8 cellular contexts compared by ENCODE assay signal in genomic region chr14:64502476-64503183, GRCh38. TPM values are rescaled to one million over a fixed set of nuclear protein-coding genes. Genes with fewer than 3 reads are reported as not detected.
A peak's percentile ranks its signal among the peaks of the same experiment; 100 is the strongest.
DNase-seq lines count a peak whose midpoint lies in the region; ATAC-seq, FAIRE-seq and TF ChIP-seq lines count a peak whose summit lies in the region.

No MANE protein-coding gene starts in this region.

- H3K9me3 Mint-ChIP-seq in astrocyte (ENCODE audit: unreplicated experiment): no peaks in the 10 kb centered on the region
- H3K9me3 Mint-ChIP-seq in stimulated activated memory B cell treated with anti-CD40 and anti-IgM and Interleukin-4, amounts not matched to agents 10 μg/mL and 1 μg/mL and 100 μg/mL, for 72 hours: no peaks in the 10 kb centered on the region

- H3K4me2 ChIP-seq in PC-9: peak overlapping the region; percentile 82
- peak overlapping the region; percentile 93 for H3K4me2 ChIP-seq in astrocyte (ENCODE audit: low read length)
- H3K4me2 ChIP-seq in keratinocyte (ENCODE audit: control insufficient read depth, extremely low read depth, insufficient read depth, low read depth, low read length): peak overlapping the region; percentile 83

- H3K9me3 ChIP-seq in PC-9 (ENCODE audit: insufficient read depth, low read depth) (no peaks in the 10 kb centered on the region), astrocyte (ENCODE audit: insufficient read depth, low read depth, low read length) (no peaks in the 10 kb centered on the region), keratinocyte (ENCODE audit: control insufficient read depth, low read depth, low read length) (no peaks in the 10 kb centered on the region)

- no peaks in the 10 kb centered on the region for H3K9me1 ChIP-seq in keratinocyte (ENCODE audit: control insufficient read depth, extremely low read depth, insufficient read depth, low read length)

- peak overlapping the region; percentile 93 for H2AFZ ChIP-seq in PC-9
- peak overlapping the region; percentile 80 for H2AFZ ChIP-seq in astrocyte (ENCODE audit: low read depth, low read length)
- peak overlapping the region; percentile 74 for H2AFZ ChIP-seq in keratinocyte (ENCODE audit: control insufficient read depth, low read length)

- H4K20me1 ChIP-seq in PC-9 (ENCODE audit: insufficient read depth): peaks cover 13% of the 10 kb centered on the region; the same call in 1 of the 2 replicates
- peaks cover 25% of the 10 kb centered on the region for H4K20me1 ChIP-seq in astrocyte (ENCODE audit: insufficient read depth, low read length)
- H4K20me1 ChIP-seq in keratinocyte (ENCODE audit: control insufficient read depth, extremely low read depth, insufficient read depth, low read length): peaks cover 1% of the 10 kb centered on the region

- CTCF ChIA-PET in PC-9 (lab: Charles Lee): interaction anchor here (0.8 kb wide), 1 partner anchor 8 kb away, joined by 6 read pairs; no protein-coding TSS in a partner anchor

- peak overlapping the region; percentile 65 for H3K27ac Mint-ChIP-seq in astrocyte (ENCODE audit: unreplicated experiment)
- peak overlapping the region; percentile 99 for H3K27ac Mint-ChIP-seq in stimulated activated memory B cell treated with anti-CD40 and anti-IgM and Interleukin-4, amounts not matched to agents 10 μg/mL and 1 μg/mL and 100 μg/mL, for 72 hours

- no peaks in the 10 kb centered on the region for H3K27me3 Mint-ChIP-seq in astrocyte (ENCODE audit: low read depth, unreplicated experiment)
- H3K27me3 Mint-ChIP-seq in stimulated activated memory B cell treated with anti-CD40 and anti-IgM and Interleukin-4, amounts not matched to agents 10 μg/mL and 1 μg/mL and 100 μg/mL, for 72 hours: no peaks in the 10 kb centered on the region

- H3K4me3 ChIP-seq in PC-9: peak overlapping the region; percentile 61
- peak overlapping the region; percentile 87 for H3K4me3 ChIP-seq in astrocyte (ENCODE audit: insufficient read depth, low read depth, low read length)
- peak overlapping the region; percentile 66 to 88 (median 79) for H3K4me3 ChIP-seq in keratinocyte (ENCODE audit: control insufficient read depth in 2 of 3, extremely low read depth in 1 of 3, insufficient read depth in 2 of 3, low read depth in 1 of 3, low read length in 3 of 3)

- H3K36me3 ChIP-seq in PC-9 (ENCODE audit: low read depth) (0 out of 2 replicates have a peak, but pooled peaks cover 4% of the 10 kb centered on the region), astrocyte (ENCODE audit: insufficient read depth, low read length) (no peaks in the 10 kb centered on the region), keratinocyte (ENCODE audit: control insufficient read depth in 2 of 2, extremely low read depth in 1 of 2, insufficient read depth in 2 of 2, low read length in 2 of 2) (peaks cover 2 to 4% of the 10 kb centered on the region in 2 experiments)

- intact Hi-C loops in PC-9 (cut with micrococcal nuclease; ENCODE audit: unreplicated experiment): loop anchor here (1.0 to 10.0 kb wide), 6 partner anchors 38 to 470 kb away; partner anchors contain the start of genes CHURC1, HSPA2, PLEKHG3 and RAB15

- peaks cover 74% of the 10 kb centered on the region for H3K79me2 ChIP-seq in PC-9 (ENCODE audit: low read depth)
- peaks cover 70% of the 10 kb centered on the region for H3K79me2 ChIP-seq in astrocyte (ENCODE audit: insufficient read depth, low read length)
- peaks cover 42% of the 10 kb centered on the region for H3K79me2 ChIP-seq in keratinocyte (ENCODE audit: control insufficient read depth, insufficient read depth, low read length)

- H3K27ac ChIP-seq in PC-9 (peak overlapping the region; percentile 93), astrocyte (ENCODE audit: low read depth, low read length) (peak overlapping the region; percentile 97), keratinocyte (ENCODE audit: control insufficient read depth, insufficient read depth, low read length) (peak overlapping the region; percentile 97)

- H3F3A ChIP-seq in PC-9 (ENCODE audit: insufficient read depth, low read depth): peaks cover 45% of the 10 kb centered on the region

- no peaks in the 10 kb centered on the region for H3K9me2 ChIP-seq in PC-9 (ENCODE audit: insufficient read depth)

- peaks cover 3% of the 10 kb centered on the region for H3K36me3 Mint-ChIP-seq in astrocyte (ENCODE audit: low read depth, unreplicated experiment)
- H3K36me3 Mint-ChIP-seq in stimulated activated memory B cell treated with anti-CD40 and anti-IgM and Interleukin-4, amounts not matched to agents 10 μg/mL and 1 μg/mL and 100 μg/mL, for 72 hours: peaks cover 8% of the 10 kb centered on the region

- H3K9ac ChIP-seq in astrocyte (ENCODE audit: low read length) (peak overlapping the region; percentile 99), keratinocyte (ENCODE audit: control insufficient read depth, extremely low read depth, insufficient read depth, low read length) (peak overlapping the region; percentile 97)

- peak overlapping the region; percentile 89 for H3K4me3 Mint-ChIP-seq in astrocyte (ENCODE audit: unreplicated experiment)
- H3K4me3 Mint-ChIP-seq in stimulated activated memory B cell treated with anti-CD40 and anti-IgM and Interleukin-4, amounts not matched to agents 10 μg/mL and 1 μg/mL and 100 μg/mL, for 72 hours: peak overlapping the region; percentile 91

- in situ Hi-C loops in KBM-7 (cut with MboI; ENCODE audit: low pct_unique_long_range_greater_than_20kb, low sequenced_read_pairs): no loop called here

- dilution Hi-C loops in keratinocyte (cut with MboI; ENCODE audit: extremely low pct_ligation_motif_present, low sequenced_read_pairs): no loop called here

- no peak for TF ChIP-seq CTCF in PC-9 (conservative IDR thresholded peaks at IDR 0.05)
- no peak for TF ChIP-seq CTCF in astrocyte (IDR thresholded peaks at IDR 0.05; ENCODE audit: insufficient read depth, low read depth, low read length)
- no peak for TF ChIP-seq CTCF in keratinocyte (optimal IDR thresholded peaks at IDR 0.05 in 1 of 3, IDR thresholded peaks at IDR 0.05 in 1 of 3, conservative IDR thresholded peaks at IDR 0.05 in 1 of 3; ENCODE audit: extremely low read depth in 1 of 3, insufficient read depth in 2 of 3, low read length in 3 of 3)
- TF ChIP-seq CTCF in GM10266 (IDR thresholded peaks at IDR 0.05; ENCODE audit: control insufficient read depth, insufficient read depth, low read depth, missing control alignments): no peak

- no TSS peak for BruUV-seq in PC-9 (replicated peaks; lab: Mats Ljungman, UMichigan)

- no peak for ATAC-seq in stimulated activated memory B cell treated with anti-CD40 and anti-IgM and Interleukin-4, amounts not matched to agents 10 μg/mL and 1 μg/mL and 100 μg/mL, for 72 hours

- H3K27me3 ChIP-seq in PC-9 (ENCODE audit: insufficient read depth, low read depth): no peaks in the 10 kb centered on the region
- no peaks in the 10 kb centered on the region for H3K27me3 ChIP-seq in astrocyte (ENCODE audit: insufficient read depth, low read length)
- H3K27me3 ChIP-seq in keratinocyte (ENCODE audit: control insufficient read depth, extremely low read depth, insufficient read depth, low read length): no peaks in the 10 kb centered on the region

- H3K4me1 ChIP-seq in PC-9 (replicated peaks; ENCODE audit: insufficient read depth) (peaks cover 44% of the 10 kb centered on the region), astrocyte (ENCODE audit: insufficient read depth, low read length) (peaks cover 34% of the 10 kb centered on the region), keratinocyte (ENCODE audit: control insufficient read depth, extremely low read depth, insufficient read depth, low read length) (peaks cover 35% of the 10 kb centered on the region)

- FAIRE-seq in astrocyte (lab: Jason Lieb, UNC): no peak
- no peak for FAIRE-seq in keratinocyte (lab: Jason Lieb, UNC)

- DNase-seq in DMS53 (lab: John Stamatoyannopoulos, UW) (peak; percentile 52), DMS53 treated with DMSO at 0.1 percent for 48 hours (lab: John Stamatoyannopoulos, UW; ENCODE audit: unreplicated experiment) (no peak), PC-9 (peak; percentile 15 to 69), astrocyte (ENCODE audit: low read depth) (peak; percentile 15), keratinocyte (ENCODE audit: low read depth, low spot score) (no peak), GM10266 (ENCODE audit: extremely low spot score) (no peak), KBM-7 (no peak)

- POLR2A ChIA-PET in PC-9 (lab: Charles Lee; ENCODE audit: unreplicated experiment): interaction anchor here (0.5 to 0.7 kb wide), 4 partner anchors 17 to 126 kb away, joined by 4 to 9 read pairs (median 7); no protein-coding TSS in a partner anchor

- H3K4me1 Mint-ChIP-seq in astrocyte (ENCODE audit: low read depth, unreplicated experiment): peaks cover 27% of the 10 kb centered on the region
- peaks cover 53% of the 10 kb centered on the region for H3K4me1 Mint-ChIP-seq in stimulated activated memory B cell treated with anti-CD40 and anti-IgM and Interleukin-4, amounts not matched to agents 10 μg/mL and 1 μg/mL and 100 μg/mL, for 72 hours

RNA-seq across cellular contexts. Expression of gene ZBTB25, which starts 1.0 kb away (rescaled TPM):
- total RNA-seq in PC-9 (2021) (18.6 and 22.9 TPM in 2 replicates), astrocyte (9.5 and 9.7 TPM in 2 replicates)
- 5.3 to 6.8 TPM (median 5.7 TPM) in 3 replicates for polyA plus RNA-seq in keratinocyte
- polyA plus RNA-seq in keratinocyte (2011; ENCODE audit: low read depth): 1.9 TPM
- polyA plus RNA-seq in keratinocyte (2011; cell fraction: cytosol; rRNA removed): 3.4 and 4.4 TPM in 2 replicates
- polyA plus RNA-seq in keratinocyte (2011; cell fraction: nucleus; rRNA removed): 14.0 and 14.2 TPM in 2 replicates
- polyA plus RNA-seq in keratinocyte (2012; ENCODE audit: low replicate concordance): 3.5 and 4.4 TPM in 2 replicates
- 10.0 to 14.2 TPM (median 10.8 TPM) in 3 replicates for polyA minus RNA-seq in keratinocyte
- 4.2 TPM for polyA minus RNA-seq in keratinocyte (2011; cell fraction: cytosol; rRNA and poly(A)+ RNA removed)
- polyA minus RNA-seq in keratinocyte (2011; cell fraction: nucleus; rRNA and poly(A)+ RNA removed): 7.2 and 13.2 TPM in 2 replicates

RNA-seq across cellular contexts. Expression of gene ZBTB1, which starts 1.9 kb away (rescaled TPM):
- 55.4 and 57.2 TPM in 2 replicates for total RNA-seq in PC-9 (2021)
- 43.0 and 45.2 TPM in 2 replicates for total RNA-seq in astrocyte
- 22.8 to 40.8 TPM (median 40.7 TPM) in 3 replicates for polyA plus RNA-seq in keratinocyte
- 40.0 TPM for polyA plus RNA-seq in keratinocyte (2011; ENCODE audit: low read depth)
- 11.8 and 31.7 TPM in 2 replicates for polyA plus RNA-seq in keratinocyte (2011; cell fraction: cytosol; rRNA removed)
- polyA plus RNA-seq in keratinocyte (2011; cell fraction: nucleus; rRNA removed): 79.1 TPM in 2 replicates
- 21.0 and 29.6 TPM in 2 replicates for polyA plus RNA-seq in keratinocyte (2012; ENCODE audit: low replicate concordance)
- polyA minus RNA-seq in keratinocyte: 10.2 to 42.3 TPM (median 42.1 TPM) in 3 replicates
- polyA minus RNA-seq in keratinocyte (2011; cell fraction: cytosol; rRNA and poly(A)+ RNA removed): 21.1 TPM
- polyA minus RNA-seq in keratinocyte (2011; cell fraction: nucleus; rRNA and poly(A)+ RNA removed): 30.1 and 85.7 TPM in 2 replicates

RNA-seq across cellular contexts. Expression of gene AKAP5, which starts 37.3 kb away (rescaled TPM):
- total RNA-seq in PC-9 (2021) (0.60 and 0.72 TPM in 2 replicates), astrocyte (2.9 and 3.1 TPM in 2 replicates)
- polyA plus RNA-seq in keratinocyte: 0.01 to 0.08 TPM (median 0.05 TPM) in 3 replicates
- polyA plus RNA-seq in keratinocyte (2011; ENCODE audit: low read depth): not detected
- 0.01 TPM in 2 replicates for polyA plus RNA-seq in keratinocyte (2011; cell fraction: cytosol; rRNA removed)
- 0.28 and 0.29 TPM in 2 replicates for polyA plus RNA-seq in keratinocyte (2011; cell fraction: nucleus; rRNA removed)
- polyA plus RNA-seq in keratinocyte (2012; ENCODE audit: low replicate concordance): 0.06 and 0.20 TPM in 2 replicates
- 0.13 to 0.26 TPM in 2 of 3 replicates, not detected in the other for polyA minus RNA-seq in keratinocyte
- polyA minus RNA-seq in keratinocyte (2011; cell fraction: cytosol; rRNA and poly(A)+ RNA removed): not detected
- 0.32 and 1.8 TPM in 2 replicates for polyA minus RNA-seq in keratinocyte (2011; cell fraction: nucleus; rRNA and poly(A)+ RNA removed)

RNA-seq across cellular contexts. Expression of gene HSPA2, which starts 37.9 kb away (rescaled TPM):
- total RNA-seq in PC-9 (2021): 11.0 and 14.3 TPM in 2 replicates
- 2.8 and 3.5 TPM in 2 replicates for total RNA-seq in astrocyte
- polyA plus RNA-seq in keratinocyte: 7.0 to 24.7 TPM (median 12.0 TPM) in 3 replicates
- polyA plus RNA-seq in keratinocyte (2011; ENCODE audit: low read depth): 17.8 TPM
- polyA plus RNA-seq in keratinocyte (2011; cell fraction: cytosol; rRNA removed): 5.7 and 14.0 TPM in 2 replicates
- 13.2 and 20.8 TPM in 2 replicates for polyA plus RNA-seq in keratinocyte (2011; cell fraction: nucleus; rRNA removed)
- polyA plus RNA-seq in keratinocyte (2012; ENCODE audit: low replicate concordance): 17.5 and 36.4 TPM in 2 replicates
- 8.0 to 47.7 TPM (median 16.7 TPM) in 3 replicates for polyA minus RNA-seq in keratinocyte
- 49.5 TPM for polyA minus RNA-seq in keratinocyte (2011; cell fraction: cytosol; rRNA and poly(A)+ RNA removed)
- 13.4 and 19.9 TPM in 2 replicates for polyA minus RNA-seq in keratinocyte (2011; cell fraction: nucleus; rRNA and poly(A)+ RNA removed)

RNA-seq across cellular contexts. Expression of gene PPP1R36, which starts 47.1 kb away (rescaled TPM):
- total RNA-seq in PC-9 (2021): 0.35 TPM in 1 of 2 replicates, not detected in the other
- total RNA-seq in astrocyte: 0.91 and 0.94 TPM in 2 replicates
- 0.45 to 0.92 TPM (median 0.81 TPM) in 3 replicates for polyA plus RNA-seq in keratinocyte
- polyA plus RNA-seq in keratinocyte (2011; ENCODE audit: low read depth): not detected
- 0.53 and 0.61 TPM in 2 replicates for polyA plus RNA-seq in keratinocyte (2011; cell fraction: cytosol; rRNA removed)
- polyA plus RNA-seq in keratinocyte (2011; cell fraction: nucleus; rRNA removed): 0.41 and 0.75 TPM in 2 replicates
- polyA plus RNA-seq in keratinocyte (2012; ENCODE audit: low replicate concordance): 0.56 and 0.66 TPM in 2 replicates
- polyA minus RNA-seq in keratinocyte: 0.99 TPM in 1 of 3 replicates, not detected in the others
- polyA minus RNA-seq in keratinocyte (2011; cell fraction: cytosol; rRNA and poly(A)+ RNA removed): not detected
- 0.53 TPM in 1 of 2 replicates, not detected in the other for polyA minus RNA-seq in keratinocyte (2011; cell fraction: nucleus; rRNA and poly(A)+ RNA removed)

Comparison
In these comparisons a context has a peak if more than half of its experiments do, and no peak if none do; other contexts are left out.
1. DNase-seq: peak in DMS53 (single experiment), PC-9 (2 of 2) and astrocyte (single experiment); none in DMS53 treated with DMSO at 0.1 percent for 48 hours (single experiment), keratinocyte (single experiment), GM10266 (single experiment) and KBM-7 (single experiment).
2. Peak in every context shown above with its lines, with median percentiles within 50 percentile points of each other: H2AFZ ChIP-seq, H3K27ac ChIP-seq, H3K4me2 ChIP-seq and H3K4me3 ChIP-seq.